In genomic region chr20:54208492-54209044, GRCh38 we compare ENCODE assay signal across 8 cellular contexts. TPM values are rescaled to one million over a fixed set of nuclear protein-coding genes. Genes with fewer than 3 reads are reported as not detected.
DNase-seq lines count a peak whose midpoint lies in the region; ATAC-seq and TF ChIP-seq lines count a peak whose summit lies in the region.

No MANE protein-coding gene starts in this region.

- no peak for TF ChIP-seq EP300 in suprapubic skin (IDR thresholded peaks at IDR 0.05)

- ATAC-seq in activated CD4-positive, alpha-beta T cell treated with anti-CD3 and anti-CD28 coated beads for 36 hours, result peak; percentile 47
- ATAC-seq in left lobe of liver, result peak; percentile 42

- H2AFZ ChIP-seq in mammary epithelial cell (ENCODE audit: low read depth, low read length), result peak overlapping the region; percentile 99

- H3K4me3 ChIP-seq in mammary epithelial cell (replicated peaks in 1 of 3; ENCODE audit: insufficient read depth in 1 of 3, low read depth in 2 of 3, low read length in 3 of 3), result peak overlapping the region; percentile 74 to 98 (median 91)
- H3K4me3 ChIP-seq in suprapubic skin, result peak overlapping the region; percentile 80

- CTCF ChIA-PET in activated CD4-positive, alpha-beta T cell treated with anti-CD3 and anti-CD28 coated beads for 36 hours (lab: Charles Lee), result interaction anchor here (0.6 to 2.7 kb wide), 16 partner anchors 9 to 441 kb away, joined by 3 to 14 read pairs (median 4); no protein-coding TSS in a partner anchor
- CTCF ChIA-PET in HEK293T (lab: Yijun Ruan, JAX) (interaction anchor here (0.6 to 2.0 kb wide), 5 partner anchors 8 to 844 kb away, joined by 3 to 9 read pairs (median 4); no protein-coding TSS in a partner anchor), mammary epithelial cell (lab: Charles Lee; ENCODE audit: low non-redundant PET) (interaction anchor here (0.5 to 0.7 kb wide), 4 partner anchors 9 to 113 kb away, joined by 3 to 7 read pairs (median 4); no protein-coding TSS in a partner anchor)

- no peak for DNase-seq in activated CD4-positive, alpha-beta T cell treated with anti-CD3 and anti-CD28 coated beads for 36 hours
- no peak for DNase-seq in activated CD4-positive, alpha-beta T cell treated with anti-CD3 and anti-CD28 coated beads, Interleukin-2, amount 50 U/mL, for 1 hour
- peak; percentile 14 for DNase-seq in HEK293T (ENCODE audit: extremely low spot score)
- peak; percentile 82 for DNase-seq in NCI-H82 (lab: John Stamatoyannopoulos, UW)
- DNase-seq in mammary epithelial cell, result peak; percentile 65
- DNase-seq in left lobe of liver (ENCODE audit: low spot score), result no peak
- peak in 1 of 2 donors; percentile 73 for DNase-seq in suprapubic skin (ENCODE audit: low spot score in 2 of 2)
- DNase-seq in NCI-H1694 (lab: John Stamatoyannopoulos, UW), result no peak

- peaks cover 50% of the 10 kb centered on the region for H3K4me1 Mint-ChIP-seq in activated CD4-positive, alpha-beta T cell treated with anti-CD3 and anti-CD28 coated beads for 36 hours

- no TSS peak for BruUV-seq in mammary epithelial cell (replicated peaks; lab: Mats Ljungman, UMichigan)

- no peaks in the 10 kb centered on the region for H3K36me3 ChIP-seq in mammary epithelial cell (ENCODE audit: insufficient read depth, low read length)
- no peaks in the 10 kb centered on the region for H3K36me3 ChIP-seq in suprapubic skin

- 4% methylated on average over 11 of the region's 15 CpGs for WGBS in mammary epithelial cell (ENCODE audit: low coverage, missing lambda C conversion rate)
- 0% methylated on average over 10 of the region's 15 CpGs for WGBS in suprapubic skin

- peak overlapping the region; percentile 99 for H3K9ac ChIP-seq in mammary epithelial cell (ENCODE audit: insufficient read depth, low read length)

- no peaks in the 10 kb centered on the region for H3K9me3 Mint-ChIP-seq in activated CD4-positive, alpha-beta T cell treated with anti-CD3 and anti-CD28 coated beads for 36 hours (ENCODE audit: low read depth)

- TF ChIP-seq CTCF in mammary epithelial cell (conservative IDR thresholded peaks at IDR 0.05 in 1 of 2, IDR thresholded peaks at IDR 0.05 in 1 of 2; ENCODE audit: extremely low read depth in 1 of 2, insufficient read depth in 1 of 2, low read depth in 1 of 2, low read length in 2 of 2), result no peak
- no peak for TF ChIP-seq CTCF in suprapubic skin (IDR thresholded peaks at IDR 0.05)

- H3K4me3 Mint-ChIP-seq in activated CD4-positive, alpha-beta T cell treated with anti-CD3 and anti-CD28 coated beads for 36 hours, result peak overlapping the region; percentile 80

- no peaks in the 10 kb centered on the region for H3K27me3 Mint-ChIP-seq in activated CD4-positive, alpha-beta T cell treated with anti-CD3 and anti-CD28 coated beads for 36 hours

- peaks cover 56% of the 10 kb centered on the region for H3K79me2 ChIP-seq in mammary epithelial cell (ENCODE audit: insufficient read depth, low read length)

- H4K20me1 ChIP-seq in mammary epithelial cell (ENCODE audit: insufficient read depth, low read length), result no peaks in the 10 kb centered on the region

- in situ Hi-C loops in mammary epithelial cell (cut with MboI; ENCODE audit: low sequenced_read_pairs in 2 of 2), result loop anchor here in 1 of 2 donors (10.0 kb wide), 1 partner anchor 264 kb away; no protein-coding TSS in a partner anchor

- H3K9me3 ChIP-seq in mammary epithelial cell (replicated peaks; ENCODE audit: insufficient read depth, low read length) (no peaks in the 10 kb centered on the region), suprapubic skin (no peaks in the 10 kb centered on the region)

- intact Hi-C loops in activated CD4-positive, alpha-beta T cell treated with anti-CD3 and anti-CD28 coated beads for 36 hours (cut with DNase I, micrococcal nuclease), result loop anchor here (5.0 to 10.0 kb wide), 5 partner anchors 261 to 1054 kb away; no protein-coding TSS in a partner anchor
- intact Hi-C loops in mammary epithelial cell (cut with micrococcal nuclease), result no loop called here

- H3K27ac ChIP-seq in mammary epithelial cell (ENCODE audit: insufficient read depth, low read depth, low read length), result peak overlapping the region; percentile 99
- H3K27ac ChIP-seq in suprapubic skin, result peak overlapping the region; percentile 99

- H3K27me3 ChIP-seq in mammary epithelial cell (ENCODE audit: insufficient read depth, low read length) (no peaks in the 10 kb centered on the region), suprapubic skin (no peaks in the 10 kb centered on the region)

- peak overlapping the region; percentile 86 for H3K27ac Mint-ChIP-seq in activated CD4-positive, alpha-beta T cell treated with anti-CD3 and anti-CD28 coated beads for 36 hours

- TF ChIP-seq POLR2A in suprapubic skin (IDR thresholded peaks at IDR 0.05), result no peak

- peaks cover 12% of the 10 kb centered on the region for H3K36me3 Mint-ChIP-seq in activated CD4-positive, alpha-beta T cell treated with anti-CD3 and anti-CD28 coated beads for 36 hours (ENCODE audit: low read depth)

- H3K4me2 ChIP-seq in mammary epithelial cell (ENCODE audit: insufficient read depth, low read depth, low read length), result peak overlapping the region; percentile 87

- H3K4me1 ChIP-seq in mammary epithelial cell (ENCODE audit: insufficient read depth, low read length), result peaks cover 11% of the 10 kb centered on the region
- peaks cover 32% of the 10 kb centered on the region for H3K4me1 ChIP-seq in suprapubic skin

- dilution Hi-C loops in mammary epithelial cell (cut with HindIII; ENCODE audit: low sequenced_read_pairs), result no loop called here

- POLR2A ChIA-PET in activated CD4-positive, alpha-beta T cell treated with anti-CD3 and anti-CD28 coated beads for 36 hours (lab: Charles Lee), result interaction anchor here (0.6 kb wide), 1 partner anchor 623 kb away, joined by 3 read pairs; no protein-coding TSS in a partner anchor
- POLR2A ChIA-PET in HEK293T (lab: Yijun Ruan, JAX), result interaction anchor here (1.3 kb wide), 1 partner anchor 389 kb away, joined by 3 read pairs; no protein-coding TSS in a partner anchor

TF ChIP-seq in HEK293T, 16 proteins besides CTCF, POLR2A, EP300 and RAD21:
- no peak for TF ChIP-seq FOXA1 (IDR thresholded peaks at IDR 0.05)
- no peak for TF ChIP-seq L3MBTL2 (conservative IDR thresholded peaks at IDR 0.05)
- no peak for TF ChIP-seq FOXK2 (IDR thresholded peaks at IDR 0.05)
- no peak for TF ChIP-seq ELF4 (IDR thresholded peaks at IDR 0.05)
- TF ChIP-seq HDGF (IDR thresholded peaks at IDR 0.05; ENCODE audit: borderline replicate concordance), result no peak
- TF ChIP-seq SP1 (IDR thresholded peaks at IDR 0.05), result no peak
- TF ChIP-seq TARDBP (IDR thresholded peaks at IDR 0.05), result no peak
- no peak for TF ChIP-seq NFRKB (IDR thresholded peaks at IDR 0.05)
- TF ChIP-seq ARNT (IDR thresholded peaks at IDR 0.05), result no peak
- TF ChIP-seq SUZ12 (IDR thresholded peaks at IDR 0.05), result no peak
- TF ChIP-seq CTBP1 (IDR thresholded peaks at IDR 0.05; ENCODE audit: borderline replicate concordance), result no peak
- TF ChIP-seq FOXM1 (IDR thresholded peaks at IDR 0.05; ENCODE audit: borderline replicate concordance), result no peak
- TF ChIP-seq ZNF384 (IDR thresholded peaks at IDR 0.05), result no peak
- no peak for TF ChIP-seq LEF1 (IDR thresholded peaks at IDR 0.05; ENCODE audit: borderline replicate concordance)
- no peak for TF ChIP-seq PKNOX1 (IDR thresholded peaks at IDR 0.05)
- TF ChIP-seq BHLHE40 (IDR thresholded peaks at IDR 0.05; ENCODE audit: borderline replicate concordance), result no peak

RNA-seq across cellular contexts. Expression of gene PFDN4, which starts 0.7 kb away (rescaled TPM):
- total RNA-seq in activated CD4-positive, alpha-beta T cell treated with anti-CD3 and anti-CD28 coated beads for 36 hours, result 10 to 100 TPM; 55.4 to 60.5 TPM
- total RNA-seq in mammary epithelial cell, result 10 to 100 TPM; 28.9 to 45.3 TPM
- 28.4 TPM for polyA plus RNA-seq in mammary epithelial cell
- 0.41 TPM for polyA minus RNA-seq in mammary epithelial cell
- 4.3 TPM for total RNA-seq in left lobe of liver
- 10 to 100 TPM; 33.2 to 48.7 (median 42.0) TPM for total RNA-seq in suprapubic skin

RNA-seq across cellular contexts. Expression of gene CYP24A1, which starts 34.8 kb away (rescaled TPM):
- under 1 TPM in 1 of 2 experiments, not detected in 1; 0.07 TPM for total RNA-seq in activated CD4-positive, alpha-beta T cell treated with anti-CD3 and anti-CD28 coated beads for 36 hours
- total RNA-seq in mammary epithelial cell, result 1 to 10 TPM; 1.3 to 6.2 TPM
- 4.7 TPM for polyA plus RNA-seq in mammary epithelial cell
- 8.2 TPM for polyA minus RNA-seq in mammary epithelial cell
- not detected for total RNA-seq in left lobe of liver
- 1 to 10 TPM in 3 of 4 donors, not detected in 1; 1.0 to 2.5 (median 1.5) TPM for total RNA-seq in suprapubic skin

Comparison
In these comparisons a context has a peak if more than half of its experiments do, and no peak if none do; other contexts are left out.
1. DNase-seq: peak in HEK293T (single experiment), NCI-H82 (single experiment) and mammary epithelial cell (single experiment); none in activated CD4-positive, alpha-beta T cell treated with anti-CD3 and anti-CD28 coated beads for 36 hours (single experiment), activated CD4-positive, alpha-beta T cell treated with anti-CD3 and anti-CD28 coated beads, Interleukin-2, amount 50 U/mL, for 1 hour (single experiment), left lobe of liver (single experiment) and NCI-H1694 (single experiment).